ENCODE assay signal across 25 cellular contexts in the genomic region with DNA sequence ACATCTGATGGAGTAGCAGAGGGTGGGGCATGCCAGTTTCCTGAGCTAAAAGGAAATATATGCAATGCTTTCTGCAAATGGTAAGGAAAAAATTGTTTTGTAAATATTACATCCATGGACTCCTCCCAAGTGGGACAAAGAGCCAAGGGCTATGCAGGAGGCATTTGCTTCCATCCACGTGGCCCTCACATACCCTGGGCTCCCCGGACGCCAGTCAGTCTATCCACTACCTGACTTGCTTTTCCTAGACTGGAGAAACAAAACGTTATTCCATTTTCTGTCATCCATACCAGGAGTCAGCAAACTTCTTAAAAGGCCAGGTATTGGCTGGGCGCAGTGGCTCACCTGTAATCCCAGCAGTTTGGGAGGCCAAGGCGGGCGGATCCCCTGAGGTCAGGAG.
"Had no signal": no experiment of that assay in that cellular context is flagged by ENCODE, and none has a peak within 500 bp of the region (broad histone marks: within the 10 kb centered on the region; RNA-seq: fewer than 3 reads in every experiment).

No MANE protein-coding gene starts in this region.

- ATAC-seq: natural killer cell; psoas muscle; stimulated activated effector memory CD8-positive, alpha-beta T cell treated with anti-CD3 and anti-CD28 coated beads, Interleukin-12 subunit alpha, Interleukin-12 subunit beta, amount 100 ng/mL, for 72 hours; stimulated activated naive B cell treated with anti-CD40 and anti-IgM and Interleukin-4, amounts not matched to agents 10 μg/mL and 1 μg/mL and 100 μg/mL, for 72 hours had no signal

- H3K4me1 ChIP-seq: parathyroid adenoma, psoas muscle, right lobe of liver, sigmoid colon, thyroid gland, vagina had no signal

- H3K27ac ChIP-seq: ovary, parathyroid adenoma, psoas muscle, sigmoid colon, stomach, thoracic aorta, thyroid gland, tibial nerve, vagina had no signal

- DNase-seq: natural killer cell; occipital lobe; posterior cingulate gyrus; psoas muscle; right cardiac atrium; sigmoid colon; small intestine; stimulated activated CD4-positive, alpha-beta T cell treated with anti-CD3 and anti-CD28 coated beads, Interleukin-15, amount 100 ng/mL, for 24 hours; stimulated activated CD4-positive, alpha-beta T cell treated with anti-CD3 and anti-CD28 coated beads, Interleukin-2, amount 100 ng/mL, for 24 hours; stimulated activated CD4-positive, alpha-beta T cell treated with anti-CD3 and anti-CD28 coated beads, Interleukin-2, amount 100 ng/mL, for 48 hours; stimulated activated CD4-positive, alpha-beta T cell treated with anti-CD3 and anti-CD28 coated beads, Interleukin-4, amount 100 ng/mL, for 24 hours; stimulated activated naive B cell treated with anti-CD40 and anti-IgM and Interleukin-4, amounts not matched to agents 10 μg/mL and 1 μg/mL and 100 μg/mL, for 72 hours; stimulated activated naive CD4-positive, alpha-beta T cell treated with Interleukin-2 at 50 U/mL for 16 hours; stomach; thyroid gland; trophoblast cell had no signal

- H3K4me3 ChIP-seq: neural progenitor cell, ovary, psoas muscle, right lobe of liver, sigmoid colon, stomach, thoracic aorta, thyroid gland, tibial nerve, upper lobe of left lung, vagina had no signal

- H3K36me3 ChIP-seq: neural progenitor cell, ovary had no signal

- H3K9me3 ChIP-seq: ovary, psoas muscle, right lobe of liver, sigmoid colon, stomach, thoracic aorta, thyroid gland, tibial nerve, upper lobe of left lung, vagina had no signal
